ENCODE assay signal across 8 cellular contexts in genomic region chr6:28335040-28335563, GRCh38. TPM values are rescaled to one million over a fixed set of nuclear protein-coding genes. Genes with fewer than 3 reads are reported as not detected.
A peak's percentile ranks its signal among the peaks of the same experiment; 100 is the strongest.
DNase-seq lines count a peak whose midpoint lies in the region; ATAC-seq and TF ChIP-seq lines count a peak whose summit lies in the region.

No MANE protein-coding gene starts in this region.

- H3K9ac ChIP-seq in OCI-LY3 (ENCODE audit: low read length) (peak overlapping the region; percentile 93; the same call in 1 of the 2 replicates), fibroblast of lung (ENCODE audit: insufficient read depth, low read length) (no peak overlapping the region), trophoblast cell (ENCODE audit: low read length) (no peak overlapping the region)

- peak overlapping the region; percentile 65 for H4K12ac ChIP-seq in trophoblast cell (ENCODE audit: low read depth, low read length)

- no peaks in the 10 kb centered on the region for H4K20me1 ChIP-seq in OCI-LY3 (ENCODE audit: insufficient read depth, low read length)
- H4K20me1 ChIP-seq in fibroblast of lung (ENCODE audit: control insufficient read depth, extremely low read depth, insufficient read depth, low read length) = no peaks in the 10 kb centered on the region

- H3K14ac ChIP-seq in trophoblast cell (ENCODE audit: low read length) = peak overlapping the region; percentile 45

- H4K91ac ChIP-seq in trophoblast cell (ENCODE audit: low read depth, low read length) = peak overlapping the region; percentile 71

- peak overlapping the region; percentile 21 for H2AK5ac ChIP-seq in trophoblast cell (ENCODE audit: low read length)

- intact Hi-C loops in Caco-2 (cut with micrococcal nuclease; ENCODE audit: unreplicated experiment) = loop anchor here (2.0 to 5.0 kb wide), 3 partner anchors 14 to 443 kb away; partner anchors contain the start of genes PGBD1 and ZKSCAN3
- intact Hi-C loops in posterior vena cava (cut with DNase I) = no loop called here

- BruUV-seq in Caco-2 (replicated peaks; lab: Mats Ljungman, UMichigan) = TSS peak; percentile 84

- H3K36me3 ChIP-seq in Caco-2 (ENCODE audit: control insufficient read depth, insufficient read depth, low read length) = no peaks in the 10 kb centered on the region
- no peaks in the 10 kb centered on the region for H3K36me3 ChIP-seq in OCI-LY3 (replicated peaks; ENCODE audit: low read depth, low read length)
- H3K36me3 ChIP-seq in fibroblast of lung (ENCODE audit: control insufficient read depth, insufficient read depth, low read length) = no peaks in the 10 kb centered on the region
- H3K36me3 ChIP-seq in trophoblast cell (ENCODE audit: control insufficient read depth in 1 of 2, insufficient read depth in 2 of 2, low read length in 2 of 2) = no peaks in the 10 kb centered on the region

- no peak overlapping the region for H2BK12ac ChIP-seq in trophoblast cell (ENCODE audit: low read length)

- H3K23ac ChIP-seq in trophoblast cell (ENCODE audit: low read length) = no peak overlapping the region

- peak overlapping the region; percentile 82; the same call in 1 of the 2 replicates for H2AFZ ChIP-seq in OCI-LY3 (ENCODE audit: low read depth, low read length)
- peak overlapping the region; percentile 65 for H2AFZ ChIP-seq in fibroblast of lung (ENCODE audit: low read length)
- H2AFZ ChIP-seq in trophoblast cell (ENCODE audit: insufficient read depth, low read length, poor library complexity) = peak overlapping the region; percentile 50

- no peak for ATAC-seq in HG03280 (IDR thresholded peaks at IDR 0.05; ENCODE audit: unreplicated experiment)

- H3K4me3 ChIP-seq in Caco-2 (ENCODE audit: low read depth, low read length) (peak overlapping the region; percentile 37), OCI-LY3 (ENCODE audit: low read length) (peak overlapping the region; percentile 91), fibroblast of lung (replicated peaks in 1 of 4; ENCODE audit: control extremely low read depth in 1 of 4, insufficient read depth in 1 of 4, low read depth in 3 of 4, low read length in 4 of 4) (peak overlapping the region; percentile 35 to 84 (median 61)), trophoblast cell (ENCODE audit: low read depth, low read length) (no peak overlapping the region)

- peak overlapping the region; percentile 82; the same call in 1 of the 2 replicates for H3K27ac ChIP-seq in OCI-LY3 (ENCODE audit: low read length)
- H3K27ac ChIP-seq in fibroblast of lung (ENCODE audit: insufficient read depth, low read length) = peak overlapping the region; percentile 42
- peak overlapping the region; percentile 22 for H3K27ac ChIP-seq in trophoblast cell (ENCODE audit: low read depth, low read length)

- H3K4me2 ChIP-seq in OCI-LY3 (ENCODE audit: low read length) (peak overlapping the region; percentile 68), fibroblast of lung (ENCODE audit: extremely low read depth, insufficient read depth, low read length) (peak overlapping the region; percentile 66), trophoblast cell (ENCODE audit: low read length) (peak overlapping the region; percentile 95)

- CTCF ChIA-PET in Caco-2 (lab: Charles Lee) = interaction anchor here (0.6 to 2.5 kb wide), 3 partner anchors 21 to 68 kb away, joined by 3 to 16 read pairs (median 6); partner anchors contain the start of gene ZSCAN26

- H3K79me2 ChIP-seq in OCI-LY3 (ENCODE audit: low read length) = no peaks in the 10 kb centered on the region
- no peaks in the 10 kb centered on the region for H3K79me2 ChIP-seq in fibroblast of lung (ENCODE audit: control insufficient read depth, insufficient read depth, low read length)
- H3K79me2 ChIP-seq in trophoblast cell (ENCODE audit: control insufficient read depth, insufficient read depth, low read length, poor library complexity) = peaks cover 2% of the 10 kb centered on the region

- H2BK120ac ChIP-seq in trophoblast cell (ENCODE audit: insufficient read depth, low read length, poor library complexity) = peak overlapping the region; percentile 48

- no peaks in the 10 kb centered on the region for H3K36me3 Mint-ChIP-seq in Caco-2 (ENCODE audit: insufficient read depth, unreplicated experiment)

- H4K8ac ChIP-seq in trophoblast cell (ENCODE audit: low read depth, low read length) = peak overlapping the region; percentile 66

- H3K18ac ChIP-seq in trophoblast cell (ENCODE audit: low read length) = no peak overlapping the region

- H3K9me3 ChIP-seq in Caco-2 (no peaks in the 10 kb centered on the region; the same call in 1 of the 2 replicates), OCI-LY3 (ENCODE audit: insufficient read depth, low read length) (no peaks in the 10 kb centered on the region), fibroblast of lung (ENCODE audit: control insufficient read depth, insufficient read depth, low read depth, low read length) (no peaks in the 10 kb centered on the region), trophoblast cell (ENCODE audit: insufficient read depth, low read depth, low read length) (no peaks in the 10 kb centered on the region)

- H3K4me1 ChIP-seq in Caco-2 (no peaks in the 10 kb centered on the region; the same call in 1 of the 2 replicates), OCI-LY3 (ENCODE audit: low read length) (peaks cover 6% of the 10 kb centered on the region), fibroblast of lung (ENCODE audit: control insufficient read depth, extremely low read depth, insufficient read depth, low read length) (peaks cover 8% of the 10 kb centered on the region), trophoblast cell (ENCODE audit: control insufficient read depth in 1 of 2, insufficient read depth in 2 of 2, low read length in 2 of 2) (peaks cover 0 to 3% of the 10 kb centered on the region in 2 experiments)

- H3K27me3 ChIP-seq in Caco-2 (replicated peaks; ENCODE audit: control insufficient read depth, insufficient read depth, low read length) (no peaks in the 10 kb centered on the region), OCI-LY3 (ENCODE audit: low read depth, low read length) (no peaks in the 10 kb centered on the region), fibroblast of lung (ENCODE audit: control insufficient read depth, insufficient read depth, low read length) (no peaks in the 10 kb centered on the region), trophoblast cell (ENCODE audit: insufficient read depth, low read length) (no peaks in the 10 kb centered on the region)

- H3K4me3 Mint-ChIP-seq in Caco-2 (ENCODE audit: unreplicated experiment) = no peak overlapping the region

- no peak for DNase-seq in Caco-2
- no peak for DNase-seq in fibroblast of lung (ENCODE audit: low read depth in 2 of 2)
- no peak for DNase-seq in trophoblast cell
- no peak for DNase-seq in occipital lobe (lab: John Stamatoyannopoulos, UW)
- no peak for DNase-seq in posterior vena cava (ENCODE audit: low spot score)
- DNase-seq in activated gamma-delta T cell (lab: John Stamatoyannopoulos, UW) = no peak

- H3K27ac Mint-ChIP-seq in Caco-2 (ENCODE audit: unreplicated experiment) = no peak overlapping the region

- H3K9me3 Mint-ChIP-seq in Caco-2 (ENCODE audit: unreplicated experiment) = peaks cover 2% of the 10 kb centered on the region

- peak overlapping the region; percentile 67 for H2BK5ac ChIP-seq in trophoblast cell (ENCODE audit: low read depth, low read length, poor library complexity)

- peaks cover 16% of the 10 kb centered on the region for H3K4me1 Mint-ChIP-seq in Caco-2 (ENCODE audit: low read depth, unreplicated experiment)

- no CpG with 5 or more reads among the region's 12 CpGs for WGBS in trophoblast cell (ENCODE audit: extremely low coverage, insufficient coverage, insufficient read length)

- H3K27me3 Mint-ChIP-seq in Caco-2 (ENCODE audit: insufficient read depth, unreplicated experiment) = no peaks in the 10 kb centered on the region

- H3K4ac ChIP-seq in trophoblast cell (ENCODE audit: low read depth, low read length) = peak overlapping the region; percentile 29

- TF ChIP-seq CTCF in Caco-2 (IDR thresholded peaks at IDR 0.05; ENCODE audit: insufficient read depth in 1 of 2, low read depth in 1 of 2, low read length in 1 of 2, severe bottlenecking in 1 of 2, unreplicated experiment in 1 of 2) (no peak), OCI-LY3 (IDR thresholded peaks at IDR 0.05; ENCODE audit: low read depth, low read length) (no peak), fibroblast of lung (conservative IDR thresholded peaks at IDR 0.05 in 1 of 2, IDR thresholded peaks at IDR 0.05 in 1 of 2; ENCODE audit: low read depth in 1 of 2, low read length in 2 of 2) (no peak)

- peaks cover 12% of the 10 kb centered on the region for H3K79me1 ChIP-seq in trophoblast cell (ENCODE audit: low read length)

- POLR2A ChIA-PET in Caco-2 (lab: Charles Lee) = interaction anchor here (0.5 to 2.0 kb wide), 13 partner anchors 11 to 1225 kb away, joined by 3 to 17 read pairs (median 4); partner anchors contain the start of genes ZNF165 and ZSCAN26

RNA-seq across cellular contexts. Expression of gene ZSCAN31, which starts 0.8 kb away (rescaled TPM):
- total RNA-seq in Caco-2 (2022) = 1.7 and 3.4 TPM in 2 replicates
- 5.0 and 5.9 TPM in 2 replicates for total RNA-seq in fibroblast of lung
- 1.8 and 2.9 TPM in 2 replicates for polyA plus RNA-seq in fibroblast of lung
- polyA plus RNA-seq in fibroblast of lung (2012) = 1.1 and 1.4 TPM in 2 replicates
- polyA minus RNA-seq in fibroblast of lung (ENCODE audit: low replicate concordance) = 0.82 TPM in 1 of 2 replicates, not detected in the other
- polyA plus RNA-seq in trophoblast cell (2013) = 2.0 TPM in 2 replicates
- total RNA-seq in occipital lobe = 16.5 TPM
- 10 to 100 TPM; 13.1 to 14.6 TPM for total RNA-seq in posterior vena cava

RNA-seq across cellular contexts. Expression of gene ZKSCAN3, which starts 14.6 kb away (rescaled TPM):
- total RNA-seq in Caco-2 (2022) = 3.7 and 4.3 TPM in 2 replicates
- 5.1 and 6.9 TPM in 2 replicates for total RNA-seq in fibroblast of lung
- 3.2 and 3.9 TPM in 2 replicates for polyA plus RNA-seq in fibroblast of lung
- 2.4 TPM in 2 replicates for polyA plus RNA-seq in fibroblast of lung (2012)
- 1.3 and 1.7 TPM in 2 replicates for polyA minus RNA-seq in fibroblast of lung (ENCODE audit: low replicate concordance)
- polyA plus RNA-seq in trophoblast cell (2013) = 3.1 and 3.3 TPM in 2 replicates
- total RNA-seq in occipital lobe = 8.6 TPM
- 1 to 10 TPM; 4.0 to 4.5 TPM for total RNA-seq in posterior vena cava

RNA-seq across cellular contexts. Expression of gene PGBD1, which starts 53.7 kb away (rescaled TPM):
- total RNA-seq in Caco-2 (2022) (3.6 and 3.8 TPM in 2 replicates), fibroblast of lung (5.6 and 5.8 TPM in 2 replicates), occipital lobe (17.0 TPM), posterior vena cava (1 to 10 TPM; 6.0 to 6.4 TPM)
- 5.5 and 5.8 TPM in 2 replicates for polyA plus RNA-seq in fibroblast of lung
- polyA plus RNA-seq in fibroblast of lung (2012) = 3.8 and 4.8 TPM in 2 replicates
- 1.8 and 2.5 TPM in 2 replicates for polyA minus RNA-seq in fibroblast of lung (ENCODE audit: low replicate concordance)
- polyA plus RNA-seq in trophoblast cell (2013) = 4.1 and 4.3 TPM in 2 replicates

Comparison
In these comparisons a context has a peak if more than half of its experiments do, and no peak if none do; other contexts are left out.
1. H3K27ac ChIP-seq: peak in every context shown above with its lines; median percentile 82 in OCI-LY3; 42 in fibroblast of lung; 22 in trophoblast cell.